Comparison of ENCODE assay signal across 1 cellular context in the genomic region with DNA sequence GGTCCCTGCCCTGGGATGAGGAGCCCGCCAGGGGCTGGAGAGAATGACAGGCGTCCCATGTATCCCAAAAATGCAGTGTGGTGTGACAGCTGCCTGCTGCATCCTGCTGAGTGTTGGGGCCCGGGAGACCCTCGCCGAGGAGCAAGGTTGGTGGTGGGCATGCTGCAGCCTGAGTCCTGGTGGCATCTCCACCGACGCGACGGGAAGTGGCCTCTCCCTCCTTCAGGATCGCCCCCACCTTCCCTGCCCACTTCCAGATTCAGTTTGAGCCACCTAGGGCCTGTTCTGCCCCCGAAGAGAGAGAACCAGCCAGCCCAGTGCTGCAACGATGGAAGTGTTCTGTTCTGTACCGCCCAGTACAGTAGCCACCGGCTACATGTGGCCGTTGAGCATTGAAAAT.
TF ChIP-seq lines count a peak whose summit lies in the region.

No MANE protein-coding gene starts in this region.

TF ChIP-seq in H1, 55 proteins besides CTCF, POLR2A, EP300 and RAD21:
- TF ChIP-seq, protein P1, sequence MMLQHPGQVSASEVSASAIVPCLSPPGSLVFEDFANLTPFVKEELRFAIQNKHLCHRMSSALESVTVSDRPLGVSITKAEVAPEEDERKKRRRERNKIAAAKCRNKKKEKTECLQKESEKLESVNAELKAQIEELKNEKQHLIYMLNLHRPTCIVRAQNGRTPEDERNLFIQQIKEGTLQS (IDR thresholded peaks at IDR 0.05; ENCODE audit: insufficient read depth, low read depth, low read length), result no peak
- TF ChIP-seq EGR1 (IDR thresholded peaks at IDR 0.05; ENCODE audit: borderline replicate concordance, low read depth, low read length) (no peak), BCL11A (IDR thresholded peaks at IDR 0.05; ENCODE audit: low read depth in 2 of 2, low read length in 2 of 2) (no peak), SUZ12 (IDR thresholded peaks at IDR 0.05; ENCODE audit: low read length) (no peak), YY1 (IDR thresholded peaks at IDR 0.05; ENCODE audit: low read depth, low read length) (no peak), KDM5A (IDR thresholded peaks at IDR 0.05; ENCODE audit: low read length) (no peak), JUN (IDR thresholded peaks at IDR 0.05; ENCODE audit: low read depth, low read length) (no peak), BACH1 (IDR thresholded peaks at IDR 0.05; ENCODE audit: low read length) (no peak), SIN3A (conservative IDR thresholded peaks at IDR 0.05 in 1 of 2, IDR thresholded peaks at IDR 0.05 in 1 of 2; ENCODE audit: low read depth in 1 of 2, low read length in 2 of 2) (no peak)
